12 cellular contexts compared by ENCODE assay signal in the genomic region with DNA sequence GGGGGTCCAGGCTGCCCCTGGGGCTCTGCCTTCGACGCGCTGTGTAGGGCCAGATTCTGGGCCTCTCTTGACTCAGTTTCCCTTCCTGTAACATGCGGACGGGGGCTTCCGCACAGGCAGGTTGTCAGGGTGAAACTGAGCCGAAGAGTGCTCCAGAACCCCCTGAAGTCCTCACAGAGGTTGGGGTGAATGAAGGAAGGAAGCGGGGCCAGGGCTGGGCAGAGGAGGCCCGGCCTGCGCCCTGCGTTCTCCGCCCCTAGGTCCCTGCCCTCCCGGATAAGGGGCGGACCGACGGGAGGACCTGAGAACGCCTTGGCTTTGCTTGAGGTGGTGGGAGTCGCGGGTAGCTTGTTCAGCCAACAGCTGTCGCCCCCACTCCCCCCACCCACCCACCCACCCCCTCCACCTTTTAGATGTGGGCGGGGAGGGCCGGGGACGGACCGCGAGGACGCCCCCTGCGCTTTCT. TPM values are rescaled to one million over a fixed set of nuclear protein-coding genes. Genes with fewer than 3 reads are reported as not detected.
DNase-seq lines count a peak whose midpoint lies in the region; ATAC-seq and TF ChIP-seq lines count a peak whose summit lies in the region.
"Had no signal": no experiment of that assay in that cellular context is flagged by ENCODE, and none has a peak within 500 bp of the region (broad histone marks: within the 10 kb centered on the region; RNA-seq: fewer than 3 reads in every experiment).

No MANE protein-coding gene starts in this region.

- H3K27ac ChIP-seq in psoas muscle = no peak overlapping the region
- no peak overlapping the region for H3K27ac ChIP-seq in PC-3 (ENCODE audit: low read length)
- H3K27ac ChIP-seq: SJSA1 had no signal

- H3K27me3 ChIP-seq in psoas muscle (ENCODE audit: insufficient read depth in 3 of 3, low read length in 2 of 3) (peaks cover 0 to 95% (median 34%) of the 10 kb centered on the region in 3 donors), PC-3 (ENCODE audit: low read length) (peaks cover 53% of the 10 kb centered on the region)

- H3K9me3 ChIP-seq in psoas muscle = no peaks in the 10 kb centered on the region
- H3K9me3 ChIP-seq in PC-3 (ENCODE audit: low read length) = no peaks in the 10 kb centered on the region
- H3K9me3 ChIP-seq: SJSA1 had no signal

- H3K4me2 ChIP-seq in PC-3 (ENCODE audit: low read length) = no peak overlapping the region

- CTCF ChIA-PET in PC-3 (lab: Charles Lee) = no interaction called here

- H3K36me3 ChIP-seq in psoas muscle (ENCODE audit: insufficient read depth in 1 of 2, low read depth in 1 of 2) = no peaks in the 10 kb centered on the region
- no peaks in the 10 kb centered on the region for H3K36me3 ChIP-seq in PC-3 (ENCODE audit: low read depth, low read length)
- H3K36me3 ChIP-seq: SJSA1 had no signal

- BruUV-seq in PC-3 (replicated peaks; lab: Mats Ljungman, UMichigan) = no TSS peak

- no peaks in the 10 kb centered on the region for H3F3A ChIP-seq in PC-3 (ENCODE audit: low read length, unreplicated experiment)

- intact Hi-C loops in left cardiac atrium (cut with DNase I) (loop anchor here (10.0 kb wide), 3 partner anchors 85 to 535 kb away; no protein-coding TSS in a partner anchor), psoas muscle (cut with DNase I) (loop anchor here in 1 of 2 donors (10.0 kb wide), 2 partner anchors 535 to 675 kb away; no protein-coding TSS in a partner anchor), PC-3 (cut with micrococcal nuclease) (loop anchor here (10.0 kb wide), 1 partner anchor 85 kb away; no protein-coding TSS in a partner anchor)

- H3K9me2 ChIP-seq in PC-3 (replicated peaks; ENCODE audit: low read length) = no peaks in the 10 kb centered on the region

- 13 to 24% (median 21%) methylated on average over 6 to 27 of the region's 27 CpGs for WGBS in psoas muscle, 3 donors

- H4K20me1 ChIP-seq in PC-3 (ENCODE audit: low read length) = no peaks in the 10 kb centered on the region

- H3K4me1 ChIP-seq in psoas muscle (peaks cover 12% of the 10 kb centered on the region), PC-3 (ENCODE audit: insufficient read depth, low read length) (0 out of 2 replicates have a peak, but pooled peaks cover 5% of the 10 kb centered on the region)

- no peak overlapping the region for H3K9ac ChIP-seq in PC-3 (ENCODE audit: low read length)

- no peaks in the 10 kb centered on the region for H3K79me2 ChIP-seq in PC-3 (ENCODE audit: low read length)

- DNase-seq in GM10266 (ENCODE audit: extremely low spot score) = peak; percentile 69
- DNase-seq in NCI-H510A treated with DMSO at 0.1 percent for 48 hours (lab: John Stamatoyannopoulos, UW) = peak; percentile 81
- DNase-seq in left cardiac atrium = peak; percentile 12
- peak in 1 of 2 donors; percentile 15 for DNase-seq in psoas muscle
- no peak for DNase-seq in Kasumi-1 (lab: John Stamatoyannopoulos, UW)
- no peak for DNase-seq in PC-3
- no peak for DNase-seq in NCI-H2107 (lab: John Stamatoyannopoulos, UW)

- POLR2A ChIA-PET in PC-3 (lab: Charles Lee; ENCODE audit: unreplicated experiment) = no interaction called here

- ATAC-seq in left cardiac atrium (peak in 1 of 2 donors; percentile 7), psoas muscle (no peak), PC-3 (no peak), GM18870 (IDR thresholded peaks at IDR 0.05; ENCODE audit: unreplicated experiment) (no peak)
- ATAC-seq: HCT116 had no signal

- peak overlapping the region; percentile 55 for H3K4me3 ChIP-seq in psoas muscle
- no peak overlapping the region for H3K4me3 ChIP-seq in PC-3 (ENCODE audit: low read length)
- H3K4me3 ChIP-seq: K562, SJSA1 had no signal

- TF ChIP-seq CTCF in GM10266 (IDR thresholded peaks at IDR 0.05; ENCODE audit: control insufficient read depth, insufficient read depth, low read depth, missing control alignments) (no peak), psoas muscle (IDR thresholded peaks at IDR 0.05) (no peak), PC-3 (conservative IDR thresholded peaks at IDR 0.05; ENCODE audit: low read depth, low read length) (no peak)

- no peak overlapping the region for H2AFZ ChIP-seq in PC-3 (ENCODE audit: low read length)

RNA-seq across cellular contexts. Expression of a gene that starts 0.6 kb away (rescaled TPM):
- total RNA-seq in left cardiac atrium (1 to 10 TPM; 6.0 to 9.5 TPM), psoas muscle (under 1 TPM; 0.46 to 0.73 (median 0.66) TPM), PC-3 (2014; rRNA removed) (0.69 and 0.75 TPM in 2 replicates)
- polyA plus RNA-seq in psoas muscle = under 1 TPM; 0.11 to 0.87 (median 0.27) TPM
- total RNA-seq: activated T-helper 2 cell treated with anti-CD3 and anti-CD28 coated beads, Interferon-gamma antibody, Interleukin-2, Interleukin-4, amounts not matched to agents 10 μg/mL and 5 μg/mL and 100 μg/mL, durations not matched to agents 14 hours and 24 hours and 36 hours; SJSA1 had no signal

Comparison
In these comparisons a context has a peak if more than half of its experiments do, and no peak if none do; other contexts are left out.
1. DNase-seq: peak in GM10266 (single experiment), NCI-H510A treated with DMSO at 0.1 percent for 48 hours (single experiment) and left cardiac atrium (single experiment); none in Kasumi-1 (0 of 2), PC-3 (single experiment) and NCI-H2107 (single experiment).